In the genomic region with DNA sequence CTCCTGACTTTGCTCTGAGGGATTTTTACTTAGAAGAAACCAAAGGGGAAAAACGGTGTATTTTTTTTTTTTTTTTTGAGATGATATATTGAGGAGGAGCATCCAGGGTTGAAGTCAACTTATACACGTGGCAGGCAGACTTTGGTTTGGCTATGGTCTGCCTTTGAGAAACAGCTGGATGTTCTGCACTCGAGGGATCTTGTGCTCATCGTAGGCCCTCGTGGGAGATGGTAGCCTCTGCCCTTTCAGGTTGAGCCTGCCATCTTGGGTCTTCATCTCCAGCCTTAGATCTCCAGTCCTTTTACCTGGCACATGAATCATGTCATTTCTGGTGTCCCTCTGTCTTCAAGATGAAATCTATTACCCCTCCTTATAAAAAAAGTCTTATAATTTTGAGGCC, we compare ENCODE assay signal across 13 cellular contexts.
"Had no signal": no experiment of that assay in that cellular context is flagged by ENCODE, and none has a peak within 500 bp of the region (broad histone marks: within the 10 kb centered on the region; RNA-seq: fewer than 3 reads in every experiment).

No MANE protein-coding gene starts in this region.

- H3K9me3 Mint-ChIP-seq: activated CD4-positive, alpha-beta T cell treated with anti-CD3 and anti-CD28 coated beads, Interleukin-2, amount 10 ng/mL, durations not matched to agents 7 days and 5 days; activated T-cell treated with anti-CD3 and anti-CD28 coated beads, Interleukin-2, amount 50 U/mL, for 72 hours; naive thymus-derived CD8-positive, alpha-beta T cell had no signal

- H3K27me3 Mint-ChIP-seq: activated naive CD8-positive, alpha-beta T cell had no signal

- DNase-seq: activated CD8-positive, alpha-beta memory T cell treated with anti-CD3 and anti-CD28 coated beads, Interleukin-2, amount 50 U/mL, for 48 hours; activated gamma-delta T cell; lower lobe of right lung had no signal

- H3K27me3 ChIP-seq: gastrocnemius medialis, heart right ventricle, transverse colon had no signal

- H3K4me3 ChIP-seq: gastrocnemius medialis, heart right ventricle, lower lobe of right lung, prostate gland, smooth muscle cell, transverse colon had no signal

- H3K4me1 ChIP-seq: gastrocnemius medialis, lower lobe of right lung, prostate gland had no signal

- H3K27ac Mint-ChIP-seq: activated CD4-positive, alpha-beta T cell treated with anti-CD3 and anti-CD28 coated beads, Interleukin-2, amount 10 ng/mL, durations not matched to agents 7 days and 5 days; activated naive CD8-positive, alpha-beta T cell; activated T-cell treated with anti-CD3 and anti-CD28 coated beads, Interleukin-2, amount 50 U/mL, for 72 hours; naive thymus-derived CD8-positive, alpha-beta T cell had no signal

- H3K27ac ChIP-seq: epithelial cell of prostate, gastrocnemius medialis, lower lobe of right lung, prostate gland had no signal

- H3K9me3 ChIP-seq: gastrocnemius medialis, heart right ventricle, lower lobe of right lung, prostate gland, transverse colon had no signal

- H3K4me1 Mint-ChIP-seq: naive thymus-derived CD8-positive, alpha-beta T cell had no signal

- H3K4me3 Mint-ChIP-seq: activated CD4-positive, alpha-beta T cell treated with anti-CD3 and anti-CD28 coated beads, Interleukin-2, amount 10 ng/mL, durations not matched to agents 7 days and 5 days; activated naive CD8-positive, alpha-beta T cell; activated T-cell treated with anti-CD3 and anti-CD28 coated beads, Interleukin-2, amount 50 U/mL, for 72 hours; naive thymus-derived CD8-positive, alpha-beta T cell had no signal

- H3K36me3 Mint-ChIP-seq: activated naive CD8-positive, alpha-beta T cell; naive thymus-derived CD8-positive, alpha-beta T cell had no signal

- H3K4me2 ChIP-seq: smooth muscle cell had no signal

- H3K36me3 ChIP-seq: gastrocnemius medialis, lower lobe of right lung, prostate gland, transverse colon had no signal
